In genomic region chrX:120629667-120630537, GRCh38 we compare ENCODE assay signal across 8 cellular contexts. TPM values are rescaled to one million over a fixed set of nuclear protein-coding genes. Genes with fewer than 3 reads are reported as not detected.
A peak's percentile ranks its signal among the peaks of the same experiment; 100 is the strongest.
DNase-seq lines count a peak whose midpoint lies in the region; ATAC-seq lines count a peak whose summit lies in the region.

Gene C1GALT1C1, minus strand, starts transcription at chrX:120630054. Its CDS starts 2,888 bp downstream, at chrX:120627166.

- H3K9ac ChIP-seq in BLaER1, result peak within 1 kb of the TSS; percentile 79

- no peaks in the 10 kb centered on the region for H4K20me1 ChIP-seq in BLaER1

- no peaks in the 10 kb centered on the region; the same call in 1 of the 2 replicates for H3K9me3 ChIP-seq in BLaER1

- peak within 1 kb of the TSS; percentile 69 for H3K4me3 ChIP-seq in BLaER1

- peak within 1 kb of the TSS; percentile 66 for H3K4me2 ChIP-seq in BLaER1

- ATAC-seq in GM19328 (IDR thresholded peaks at IDR 0.05; ENCODE audit: unreplicated experiment) (peak; percentile 95), HG03520 (IDR thresholded peaks at IDR 0.05; ENCODE audit: unreplicated experiment) (peak; percentile 93), left lobe of liver (peak; percentile 95)

- H3K27ac ChIP-seq in BLaER1, result peak within 1 kb of the TSS; percentile 81

- DNase-seq in NCI-H69 (lab: John Stamatoyannopoulos, UW) (peak; percentile 97), dedifferentiated amniotic fluid mesenchymal stem cell (ENCODE audit: extremely low spot score) (peak; percentile 69), left lobe of liver (ENCODE audit: low spot score) (peak; percentile 94)
- peak; percentile 89 for DNase-seq in activated CD4-positive, alpha-beta T cell treated with anti-CD3 and anti-CD28 coated beads, Interleukin-2, amount 50 U/mL, for 1 hour
- DNase-seq in stimulated activated CD4-positive, alpha-beta T cell treated with anti-CD3 and anti-CD28 coated beads, Interleukin-2, amount 100 ng/mL, for 4 hours (ENCODE audit: low read depth), result peak; percentile 85

- H3K4me1 ChIP-seq in BLaER1, result peaks cover 16% of the 10 kb centered on the region

- H3K36me3 ChIP-seq in BLaER1, result no peaks in the 10 kb centered on the region

- no peaks in the 10 kb centered on the region for H3K27me3 ChIP-seq in BLaER1

RNA-seq across cellular contexts. Expression of gene C1GALT1C1, which starts in this region (rescaled TPM):
- 12.5 TPM for total RNA-seq in left lobe of liver

Comparison
In these comparisons a context has a peak if more than half of its experiments do, and no peak if none do; other contexts are left out.
1. Peak in every context shown above with its lines: DNase-seq, ATAC-seq, H3K4me3 ChIP-seq and H3K27ac ChIP-seq.